8 cellular contexts compared by ENCODE assay signal in genomic region chr1:218344814-218345672, GRCh38. TPM values are rescaled to one million over a fixed set of nuclear protein-coding genes. Genes with fewer than 3 reads are reported as not detected.
DNase-seq lines count a peak whose midpoint lies in the region; ATAC-seq, FAIRE-seq and TF ChIP-seq lines count a peak whose summit lies in the region.

TSS of gene TGFB2 (plus strand) at chr1:218345336. CDS start at chr1:218346702, 1,366 bp downstream.

- TF ChIP-seq CTCF in AG09309 (IDR thresholded peaks at IDR 0.05; ENCODE audit: control insufficient read depth, insufficient read depth, low read depth, low read length, missing control alignments) (peak; percentile 18), right atrium auricular region (IDR thresholded peaks at IDR 0.05) (peak in 1 of 2 donors; percentile 22)

- H3K9me3 ChIP-seq in right atrium auricular region, result no peaks in the 10 kb centered on the region

- DNase-seq in AG09309 (ENCODE audit: low read depth), result no peak
- no peak for DNase-seq in GM18507 (ENCODE audit: extremely low spot score, insufficient read length, low read depth)
- peak; percentile 59 for DNase-seq in NCI-H226
- DNase-seq in anterior cingulate cortex (lab: John Stamatoyannopoulos, UW), result peak in 40 of 58 donors; percentile 12 to 80 (median 46)
- DNase-seq in right atrium auricular region (ENCODE audit: low spot score), result peak; percentile 74
- DNase-seq in pons (ENCODE audit: low spot score), result peak; percentile 77
- DNase-seq in RPMI8226, result no peak

- no peaks in the 10 kb centered on the region for H3K27me3 ChIP-seq in right atrium auricular region

- peak; percentile 33 for ATAC-seq in HG02943 (IDR thresholded peaks at IDR 0.05; ENCODE audit: low read depth, unreplicated experiment)

- H3K4me1 ChIP-seq in right atrium auricular region, result peaks cover 0 to 22% of the 10 kb centered on the region in 2 donors

- peak within 1 kb of the TSS; percentile 76 to 92 for H3K27ac ChIP-seq in right atrium auricular region

- H3K36me3 ChIP-seq in right atrium auricular region, result no peaks in the 10 kb centered on the region

- peak within 1 kb of the TSS; percentile 79 for H3K4me3 ChIP-seq in AG09309 (ENCODE audit: control insufficient read depth, low read depth, low read length)
- H3K4me3 ChIP-seq in right atrium auricular region, result peak within 1 kb of the TSS; percentile 63 to 71

- peak; percentile 49 for FAIRE-seq in GM18507 (lab: Jason Lieb, UNC)

RNA-seq across cellular contexts. Expression of gene TGFB2, which starts in this region (rescaled TPM):
- total RNA-seq in right atrium auricular region, result 1 to 10 TPM; 4.3 to 8.7 TPM

Comparison
In these comparisons a context has a peak if more than half of its experiments do, and no peak if none do; other contexts are left out.
1. DNase-seq: peak in NCI-H226 (single experiment), anterior cingulate cortex (40 of 58), right atrium auricular region (single experiment) and pons (single experiment); none in AG09309 (single experiment), GM18507 (single experiment) and RPMI8226 (single experiment).